ENCODE assay signal across 27 cellular contexts in the genomic region with DNA sequence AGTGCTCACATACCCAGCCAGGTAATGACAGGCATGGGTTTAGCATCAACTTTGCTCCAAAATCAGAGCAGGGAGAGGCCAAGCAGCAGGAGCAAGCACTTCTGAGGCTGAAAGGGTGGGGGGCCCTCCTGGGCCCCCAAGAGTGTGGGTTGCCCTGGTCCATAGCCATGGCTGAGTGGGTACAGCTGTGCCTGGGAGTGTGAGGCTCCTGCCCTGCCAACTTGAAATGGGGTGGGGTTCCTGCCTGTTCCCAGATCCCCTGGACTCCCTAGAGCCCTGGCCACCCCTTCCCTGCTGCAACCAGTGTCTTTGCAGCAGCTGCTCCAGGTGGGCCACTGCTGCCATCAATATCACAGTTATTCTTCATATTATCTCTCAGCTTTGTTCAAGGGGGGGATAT.
"Had no signal": no experiment of that assay in that cellular context is flagged by ENCODE, and none has a peak within 500 bp of the region (broad histone marks: within the 10 kb centered on the region; RNA-seq: fewer than 3 reads in every experiment).

No MANE protein-coding gene starts in this region.

- FAIRE-seq: endometrium, frontal cortex had no signal

- H3K9me3 Mint-ChIP-seq: activated CD4-positive, alpha-beta memory T cell treated with anti-CD3 and anti-CD28 coated beads for 36 hours; activated CD4-positive, alpha-beta T cell treated with anti-CD3 and anti-CD28 coated beads, Interleukin-2, amount 10 ng/mL, durations not matched to agents 24 days and 14 days; activated naive CD4-positive, alpha-beta T cell treated with anti-CD3 and anti-CD28 coated beads, Interleukin-2, amount 10 ng/mL, durations not matched to agents 7 days and 5 days; activated naive CD4-positive, alpha-beta T cell treated with anti-CD3 and anti-CD28 coated beads, Interleukin-2, amount 50 U/mL, for 72 hours; activated naive CD8-positive, alpha-beta T cell treated with anti-CD3 and anti-CD28 coated beads, Interleukin-2, amount 10 ng/mL, durations not matched to agents 7 days and 5 days had no signal

- H3K36me3 ChIP-seq: ascending aorta, breast epithelium, cardiac muscle cell, colonic mucosa had no signal

- H3K27ac ChIP-seq: ascending aorta, breast epithelium, cardiac muscle cell, colonic mucosa had no signal

- H3K36me3 Mint-ChIP-seq: activated CD4-positive, alpha-beta memory T cell treated with anti-CD3 and anti-CD28 coated beads for 36 hours; activated CD8-positive, alpha-beta memory T cell treated with anti-CD3 and anti-CD28 coated beads, Interleukin-2, amount 10 ng/mL, durations not matched to agents 7 days and 5 days; activated naive CD4-positive, alpha-beta T cell treated with anti-CD3 and anti-CD28 coated beads, Interleukin-2, amount 10 ng/mL, durations not matched to agents 7 days and 5 days; activated naive CD4-positive, alpha-beta T cell treated with anti-CD3 and anti-CD28 coated beads, Interleukin-2, amount 50 U/mL, for 72 hours; activated naive CD8-positive, alpha-beta T cell treated with anti-CD3 and anti-CD28 coated beads, Interleukin-2, amount 10 ng/mL, durations not matched to agents 7 days and 5 days; brain had no signal

- H3K4me3 Mint-ChIP-seq: activated CD4-positive, alpha-beta memory T cell treated with anti-CD3 and anti-CD28 coated beads for 36 hours; activated CD4-positive, alpha-beta T cell treated with anti-CD3 and anti-CD28 coated beads for 36 hours; activated CD4-positive, alpha-beta T cell treated with anti-CD3 and anti-CD28 coated beads, Interleukin-2, amount 10 ng/mL, durations not matched to agents 24 days and 14 days; activated CD8-positive, alpha-beta memory T cell treated with anti-CD3 and anti-CD28 coated beads, Interleukin-2, amount 10 ng/mL, durations not matched to agents 7 days and 5 days; activated CD8-positive, alpha-beta T cell treated with anti-CD3 and anti-CD28 coated beads, Interleukin-2, amount 10 ng/mL, durations not matched to agents 7 days and 5 days; activated naive CD4-positive, alpha-beta T cell treated with anti-CD3 and anti-CD28 coated beads, Interleukin-2, amount 10 ng/mL, durations not matched to agents 7 days and 5 days; activated naive CD8-positive, alpha-beta T cell treated with anti-CD3 and anti-CD28 coated beads, Interleukin-2, amount 10 ng/mL, durations not matched to agents 7 days and 5 days; brain had no signal

- H3K4me1 Mint-ChIP-seq: activated CD4-positive, alpha-beta T cell treated with anti-CD3 and anti-CD28 coated beads for 36 hours; activated CD4-positive, alpha-beta T cell treated with anti-CD3 and anti-CD28 coated beads, Interleukin-2, amount 10 ng/mL, durations not matched to agents 24 days and 14 days; activated CD8-positive, alpha-beta memory T cell treated with anti-CD3 and anti-CD28 coated beads, Interleukin-2, amount 10 ng/mL, durations not matched to agents 7 days and 5 days; activated naive CD4-positive, alpha-beta T cell treated with anti-CD3 and anti-CD28 coated beads, Interleukin-2, amount 10 ng/mL, durations not matched to agents 7 days and 5 days; activated naive CD8-positive, alpha-beta T cell treated with anti-CD3 and anti-CD28 coated beads, Interleukin-2, amount 10 ng/mL, durations not matched to agents 7 days and 5 days had no signal

- H3K27me3 Mint-ChIP-seq: activated CD4-positive, alpha-beta memory T cell treated with anti-CD3 and anti-CD28 coated beads for 36 hours; activated CD4-positive, alpha-beta T cell treated with anti-CD3 and anti-CD28 coated beads for 36 hours; activated CD4-positive, alpha-beta T cell treated with anti-CD3 and anti-CD28 coated beads, Interleukin-2, amount 10 ng/mL, durations not matched to agents 24 days and 14 days; activated CD8-positive, alpha-beta memory T cell treated with anti-CD3 and anti-CD28 coated beads, Interleukin-2, amount 10 ng/mL, durations not matched to agents 7 days and 5 days; activated naive CD8-positive, alpha-beta T cell treated with anti-CD3 and anti-CD28 coated beads, Interleukin-2, amount 10 ng/mL, durations not matched to agents 7 days and 5 days; brain had no signal

- H3K27ac Mint-ChIP-seq: activated CD4-positive, alpha-beta memory T cell treated with anti-CD3 and anti-CD28 coated beads for 36 hours; activated CD4-positive, alpha-beta T cell treated with anti-CD3 and anti-CD28 coated beads for 36 hours; activated CD4-positive, alpha-beta T cell treated with anti-CD3 and anti-CD28 coated beads, Interleukin-2, amount 10 ng/mL, durations not matched to agents 24 days and 14 days; activated CD8-positive, alpha-beta memory T cell treated with anti-CD3 and anti-CD28 coated beads, Interleukin-2, amount 10 ng/mL, durations not matched to agents 7 days and 5 days; activated CD8-positive, alpha-beta T cell treated with anti-CD3 and anti-CD28 coated beads, Interleukin-2, amount 10 ng/mL, durations not matched to agents 7 days and 5 days; activated naive CD4-positive, alpha-beta T cell treated with anti-CD3 and anti-CD28 coated beads, Interleukin-2, amount 10 ng/mL, durations not matched to agents 7 days and 5 days; activated naive CD4-positive, alpha-beta T cell treated with anti-CD3 and anti-CD28 coated beads, Interleukin-2, amount 50 U/mL, for 72 hours; activated naive CD8-positive, alpha-beta T cell treated with anti-CD3 and anti-CD28 coated beads, Interleukin-2, amount 10 ng/mL, durations not matched to agents 7 days and 5 days; brain had no signal

- DNase-seq: activated CD4-positive, alpha-beta memory T cell treated with anti-CD3 and anti-CD28 coated beads for 36 hours; activated CD4-positive, alpha-beta T cell treated with anti-CD3 and anti-CD28 coated beads for 36 hours; activated CD4-positive, alpha-beta T cell treated with anti-CD3 and anti-CD28 coated beads, Interleukin-2, amount 10 ng/mL, durations not matched to agents 24 days and 14 days; activated CD4-positive, CD25-positive, alpha-beta regulatory T cell; activated CD4-positive, CD25-positive, alpha-beta regulatory T cell treated with anti-CD3 and anti-CD28 coated beads, Interleukin-2, amount 50 U/mL, for 72 hours; activated CD8-positive, alpha-beta memory T cell treated with anti-CD3 and anti-CD28 coated beads, Interleukin-2, amount 10 ng/mL, durations not matched to agents 7 days and 5 days; activated CD8-positive, alpha-beta memory T cell treated with anti-CD3 and anti-CD28 coated beads, Interleukin-2, amount 50 U/mL, for 4 hours; activated CD8-positive, alpha-beta T cell treated with anti-CD3 and anti-CD28 coated beads, Interleukin-2, amount 10 ng/mL, durations not matched to agents 7 days and 5 days; activated gamma-delta T cell; activated naive CD4-positive, alpha-beta T cell; activated naive CD4-positive, alpha-beta T cell treated with anti-CD3 and anti-CD28 coated beads, Interleukin-2, amount 10 ng/mL, durations not matched to agents 7 days and 5 days; activated naive CD8-positive, alpha-beta T cell treated with anti-CD3 and anti-CD28 coated beads, Interleukin-2, amount 10 ng/mL, durations not matched to agents 7 days and 5 days; activated T-cell treated with anti-CD3 and anti-CD28 coated beads, Interleukin-2, amount 50 U/mL, for 1 hour; activated T-cell treated with anti-CD3 and anti-CD28 coated beads, Interleukin-2, amount 50 U/mL, for 48 hours; central memory CD4-positive, alpha-beta T cell; cerebellar nuclear complex; colonic mucosa; effector CD8-positive, alpha-beta T cell; T-helper 2 cell had no signal

- H3K4me3 ChIP-seq: ascending aorta, breast epithelium, cardiac muscle cell, colonic mucosa had no signal

- H3K9me3 ChIP-seq: ascending aorta, breast epithelium, colonic mucosa had no signal

- H3K27me3 ChIP-seq: ascending aorta, breast epithelium, cardiac muscle cell, colonic mucosa had no signal

- ATAC-seq: activated CD4-positive, alpha-beta T cell treated with anti-CD3 and anti-CD28 coated beads for 36 hours; activated CD8-positive, alpha-beta memory T cell treated with anti-CD3 and anti-CD28 coated beads, Interleukin-2, amount 10 ng/mL, durations not matched to agents 7 days and 5 days; activated CD8-positive, alpha-beta T cell treated with anti-CD3 and anti-CD28 coated beads, Interleukin-2, amount 10 ng/mL, durations not matched to agents 7 days and 5 days; activated naive CD4-positive, alpha-beta T cell treated with anti-CD3 and anti-CD28 coated beads, Interleukin-2, amount 50 U/mL, for 72 hours; esophagus mucosa had no signal

- H3K4me1 ChIP-seq: ascending aorta, breast epithelium, colonic mucosa had no signal
